Comparison of ENCODE assay signal across 30 cellular contexts in genomic region chr6:3892613-3893012, GRCh38.
"Had no signal": no experiment of that assay in that cellular context is flagged by ENCODE, and none has a peak within 500 bp of the region (broad histone marks: within the 10 kb centered on the region; RNA-seq: fewer than 3 reads in every experiment).

No MANE protein-coding gene starts in this region.

- H3K4me3 Mint-ChIP-seq: activated CD4-positive, alpha-beta memory T cell treated with anti-CD3 and anti-CD28 coated beads for 36 hours; activated CD4-positive, alpha-beta T cell treated with anti-CD3 and anti-CD28 coated beads, Interleukin-2, amount 10 ng/mL, durations not matched to agents 24 days and 14 days; activated naive CD4-positive, alpha-beta T cell treated with anti-CD3 and anti-CD28 coated beads, Interleukin-2, amount 10 ng/mL, durations not matched to agents 7 days and 5 days; activated naive CD8-positive, alpha-beta T cell treated with anti-CD3 and anti-CD28 coated beads, Interleukin-2, amount 10 ng/mL, durations not matched to agents 7 days and 5 days; activated T-helper 1 cell treated with anti-CD3 and anti-CD28 coated beads, Interleukin-12 subunit alpha, Interleukin-12 subunit beta, Interleukin-2, Interleukin-4 antibody, amounts not matched to agents 30 ng/mL and 10 ng/mL and 1 ng/mL, durations not matched to agents 14 hours and 24 hours and 36 hours; dendritic cell treated with granulocyte-macrophage colony-stimulating factor and Interleukin-4, amounts not matched to agents 40 ng/mL and 50 ng/mL, for 4 days; mesothelial cell of epicardium; naive B cell; nephron progenitor cell; stimulated activated effector memory CD8-positive, alpha-beta T cell treated with anti-CD3 and anti-CD28 coated beads, Interleukin-12 subunit alpha, Interleukin-12 subunit beta, amount 100 ng/mL, for 72 hours; stimulated activated naive CD8-positive, alpha-beta T cell treated with anti-CD3 and anti-CD28 coated beads, Interleukin-15, Interleukin-2, amounts not matched to agents 100 ng/mL and 50 ng/mL, for 24 hours; T-helper 17 cell had no signal

- ATAC-seq: sciatic nerve; stimulated activated effector memory CD8-positive, alpha-beta T cell treated with anti-CD3 and anti-CD28 coated beads, Interleukin-12 subunit alpha, Interleukin-12 subunit beta, amount 100 ng/mL, for 72 hours; T-helper 17 cell had no signal

- H3K27me3 Mint-ChIP-seq: stimulated activated naive CD8-positive, alpha-beta T cell treated with anti-CD3 and anti-CD28 coated beads, Interleukin-15, Interleukin-2, amounts not matched to agents 100 ng/mL and 50 ng/mL, for 24 hours had no signal

- H3K9me3 ChIP-seq: esophagus muscularis mucosa, tibial nerve had no signal

- H3K9me3 Mint-ChIP-seq: activated CD4-positive, alpha-beta memory T cell treated with anti-CD3 and anti-CD28 coated beads for 36 hours; activated CD4-positive, alpha-beta T cell treated with anti-CD3 and anti-CD28 coated beads, Interleukin-2, amount 10 ng/mL, durations not matched to agents 24 days and 14 days; activated naive CD4-positive, alpha-beta T cell treated with anti-CD3 and anti-CD28 coated beads, Interleukin-2, amount 10 ng/mL, durations not matched to agents 7 days and 5 days; activated naive CD8-positive, alpha-beta T cell treated with anti-CD3 and anti-CD28 coated beads, Interleukin-2, amount 10 ng/mL, durations not matched to agents 7 days and 5 days; activated T-helper 1 cell treated with anti-CD3 and anti-CD28 coated beads, Interleukin-12 subunit alpha, Interleukin-12 subunit beta, Interleukin-2, Interleukin-4 antibody, amounts not matched to agents 30 ng/mL and 10 ng/mL and 1 ng/mL, durations not matched to agents 14 hours and 24 hours and 36 hours; dendritic cell treated with granulocyte-macrophage colony-stimulating factor and Interleukin-4, amounts not matched to agents 40 ng/mL and 50 ng/mL, for 4 days; mesothelial cell of epicardium; nephron progenitor cell; stimulated activated effector memory CD8-positive, alpha-beta T cell treated with anti-CD3 and anti-CD28 coated beads, Interleukin-12 subunit alpha, Interleukin-12 subunit beta, amount 100 ng/mL, for 72 hours; stimulated activated naive CD8-positive, alpha-beta T cell treated with anti-CD3 and anti-CD28 coated beads, Interleukin-15, Interleukin-2, amounts not matched to agents 100 ng/mL and 50 ng/mL, for 24 hours had no signal

- H3K27ac ChIP-seq: esophagus muscularis mucosa, WERI-Rb-1 had no signal

- H3K27me3 ChIP-seq: esophagus muscularis mucosa, tibial nerve had no signal

- H3K4me1 Mint-ChIP-seq: activated CD4-positive, alpha-beta T cell treated with anti-CD3 and anti-CD28 coated beads, Interleukin-2, amount 10 ng/mL, durations not matched to agents 24 days and 14 days; activated naive CD4-positive, alpha-beta T cell treated with anti-CD3 and anti-CD28 coated beads, Interleukin-2, amount 10 ng/mL, durations not matched to agents 7 days and 5 days; activated naive CD8-positive, alpha-beta T cell treated with anti-CD3 and anti-CD28 coated beads, Interleukin-2, amount 10 ng/mL, durations not matched to agents 7 days and 5 days; naive B cell; stimulated activated effector memory CD8-positive, alpha-beta T cell treated with anti-CD3 and anti-CD28 coated beads, Interleukin-12 subunit alpha, Interleukin-12 subunit beta, amount 100 ng/mL, for 72 hours; T-helper 17 cell had no signal

- H3K4me3 ChIP-seq: esophagus muscularis mucosa, tibial nerve had no signal

- DNase-seq: activated CD4-positive, alpha-beta memory T cell treated with anti-CD3 and anti-CD28 coated beads for 36 hours; activated CD4-positive, alpha-beta T cell treated with anti-CD3 and anti-CD28 coated beads, Interleukin-2, amount 10 ng/mL, durations not matched to agents 24 days and 14 days; activated CD4-positive, CD25-positive, alpha-beta regulatory T cell treated with anti-CD3 and anti-CD28 coated beads, Interleukin-2, amount 50 U/mL, for 72 hours; activated CD8-positive, alpha-beta memory T cell treated with anti-CD3 and anti-CD28 coated beads, Interleukin-2, amount 50 U/mL, for 4 hours; activated effector memory CD4-positive, alpha-beta T cell treated with anti-CD3 and anti-CD28 coated beads, Interleukin-2, amount 50 U/mL, for 16 hours; activated naive CD4-positive, alpha-beta T cell treated with anti-CD3 and anti-CD28 coated beads, Interleukin-2, amount 10 ng/mL, durations not matched to agents 7 days and 5 days; activated naive CD8-positive, alpha-beta T cell treated with anti-CD3 and anti-CD28 coated beads, Interleukin-2, amount 10 ng/mL, durations not matched to agents 7 days and 5 days; activated T-cell treated with anti-CD3 and anti-CD28 coated beads, Interleukin-2, amount 50 U/mL, for 1 hour; amniotic stem cell; central memory CD4-positive, alpha-beta T cell; effector CD4-positive, alpha-beta T cell; foreskin melanocyte; glutamatergic neuron; mammary epithelial cell; naive B cell; nephron progenitor cell; nucleus accumbens; small intestine; stimulated activated CD4-positive, alpha-beta T cell treated with anti-CD3 and anti-CD28 coated beads, Interleukin-4, amount 100 ng/mL, for 24 hours; T-helper 17 cell; T1000; WERI-Rb-1 had no signal

- H3K36me3 ChIP-seq: esophagus muscularis mucosa, tibial nerve, WERI-Rb-1 had no signal

- H3K36me3 Mint-ChIP-seq: activated CD4-positive, alpha-beta memory T cell treated with anti-CD3 and anti-CD28 coated beads for 36 hours; activated naive CD4-positive, alpha-beta T cell treated with anti-CD3 and anti-CD28 coated beads, Interleukin-2, amount 10 ng/mL, durations not matched to agents 7 days and 5 days; activated naive CD8-positive, alpha-beta T cell treated with anti-CD3 and anti-CD28 coated beads, Interleukin-2, amount 10 ng/mL, durations not matched to agents 7 days and 5 days; mesothelial cell of epicardium; naive B cell; stimulated activated effector memory CD8-positive, alpha-beta T cell treated with anti-CD3 and anti-CD28 coated beads, Interleukin-12 subunit alpha, Interleukin-12 subunit beta, amount 100 ng/mL, for 72 hours had no signal

- H3K27ac Mint-ChIP-seq: activated CD4-positive, alpha-beta memory T cell treated with anti-CD3 and anti-CD28 coated beads for 36 hours; activated CD4-positive, alpha-beta T cell treated with anti-CD3 and anti-CD28 coated beads, Interleukin-2, amount 10 ng/mL, durations not matched to agents 24 days and 14 days; activated naive CD8-positive, alpha-beta T cell treated with anti-CD3 and anti-CD28 coated beads, Interleukin-2, amount 10 ng/mL, durations not matched to agents 7 days and 5 days; activated T-helper 1 cell treated with anti-CD3 and anti-CD28 coated beads, Interleukin-12 subunit alpha, Interleukin-12 subunit beta, Interleukin-2, Interleukin-4 antibody, amounts not matched to agents 30 ng/mL and 10 ng/mL and 1 ng/mL, durations not matched to agents 14 hours and 24 hours and 36 hours; dendritic cell treated with granulocyte-macrophage colony-stimulating factor and Interleukin-4, amounts not matched to agents 40 ng/mL and 50 ng/mL, for 4 days; mesothelial cell of epicardium; nephron progenitor cell; stimulated activated effector memory CD8-positive, alpha-beta T cell treated with anti-CD3 and anti-CD28 coated beads, Interleukin-12 subunit alpha, Interleukin-12 subunit beta, amount 100 ng/mL, for 72 hours; stimulated activated naive CD8-positive, alpha-beta T cell treated with anti-CD3 and anti-CD28 coated beads, Interleukin-15, Interleukin-2, amounts not matched to agents 100 ng/mL and 50 ng/mL, for 24 hours; T-helper 17 cell had no signal
